Comparison of ENCODE assay signal across 12 cellular contexts in the genomic region with DNA sequence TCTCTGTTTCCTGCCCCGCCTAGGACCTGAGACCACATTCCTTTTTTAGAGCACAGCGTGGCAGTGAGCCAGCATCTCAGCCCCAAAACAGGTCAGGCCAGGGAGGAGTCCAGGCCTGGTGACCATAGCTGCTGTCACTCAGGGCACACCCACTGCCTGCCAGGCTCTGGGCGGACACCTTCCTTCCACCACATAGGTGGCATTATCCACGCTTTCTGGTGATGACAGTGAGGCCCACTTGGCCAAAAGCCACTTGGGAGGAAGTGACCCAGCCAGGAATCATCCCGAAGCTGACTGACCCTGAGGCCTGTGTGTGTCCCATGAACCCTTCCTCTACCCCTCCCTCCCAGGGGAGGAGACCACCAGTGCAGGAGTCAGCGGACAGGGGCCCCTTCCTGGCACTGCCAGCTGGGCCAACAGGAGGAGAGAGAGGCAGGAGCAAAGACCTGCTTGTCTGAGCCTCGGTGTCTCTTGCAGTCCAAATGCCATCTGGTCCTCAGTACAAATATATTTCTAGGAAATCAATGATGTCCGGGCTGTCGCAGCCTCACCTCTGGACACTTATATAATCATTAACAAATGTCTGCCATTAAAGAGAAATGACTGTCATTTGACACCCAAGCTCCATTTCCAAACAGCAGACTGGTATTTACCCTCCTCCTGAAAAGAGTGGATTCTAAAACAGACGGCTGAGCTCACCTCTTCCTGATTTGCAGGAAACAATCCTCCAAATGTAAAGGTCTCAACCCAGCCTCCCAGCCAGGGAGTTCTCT.
DNase-seq lines count a peak whose midpoint lies in the region; ATAC-seq and TF ChIP-seq lines count a peak whose summit lies in the region.
"Had no signal": no experiment of that assay in that cellular context is flagged by ENCODE, and none has a peak within 500 bp of the region (broad histone marks: within the 10 kb centered on the region; RNA-seq: fewer than 3 reads in every experiment).

No MANE protein-coding gene starts in this region.

- H3K36me3 ChIP-seq in endocrine pancreas (ENCODE audit: control insufficient read depth, insufficient read depth, low read length) = no peaks in the 10 kb centered on the region
- H3K36me3 ChIP-seq: tibial nerve had no signal

- peak overlapping the region; percentile 26 for H3K4me3 ChIP-seq in endocrine pancreas (ENCODE audit: control insufficient read depth, insufficient read depth, low read length)
- H3K4me3 ChIP-seq: tibial nerve had no signal

- peak; percentile 92 for DNase-seq in DMS53 treated with DMSO at 0.1 percent for 48 hours (lab: John Stamatoyannopoulos, UW; ENCODE audit: unreplicated experiment)
- DNase-seq in NCI-H748 treated with DMSO at 0.1 percent for 48 hours (lab: John Stamatoyannopoulos, UW) = peak; percentile 34
- no peak for DNase-seq in mesothelial cell of epicardium (ENCODE audit: low spot score in 2 of 2, unreplicated experiment in 2 of 2)
- DNase-seq in putamen (ENCODE audit: low spot score) = no peak
- no peak for DNase-seq in stimulated activated CD4-positive, alpha-beta T cell treated with anti-CD3 and anti-CD28 coated beads, Interleukin-15, amount 100 ng/mL, for 24 hours
- DNase-seq: activated CD4-positive, alpha-beta T cell treated with anti-CD3 and anti-CD28 coated beads for 1 hour; HFFc6; stimulated activated CD4-positive, alpha-beta T cell treated with anti-CD3 and anti-CD28 coated beads, Interleukin-2, amount 100 ng/mL, for 48 hours had no signal

- ATAC-seq in HG02588 (IDR thresholded peaks at IDR 0.05; ENCODE audit: unreplicated experiment) (no peak), GM18909 (IDR thresholded peaks at IDR 0.05; ENCODE audit: poor library complexity, unreplicated experiment) (no peak)

- peaks cover 10% of the 10 kb centered on the region for H3K4me1 Mint-ChIP-seq in mesothelial cell of epicardium

- H3K9me3 ChIP-seq in endocrine pancreas (ENCODE audit: control insufficient read depth, low read length) = no peaks in the 10 kb centered on the region
- H3K9me3 ChIP-seq: tibial nerve had no signal

- H3K4me3 Mint-ChIP-seq in mesothelial cell of epicardium = no peak overlapping the region
- H3K4me3 Mint-ChIP-seq: HFFc6 had no signal

- peaks cover 2% of the 10 kb centered on the region for H3K27me3 Mint-ChIP-seq in mesothelial cell of epicardium (ENCODE audit: low read depth)

- no peaks in the 10 kb centered on the region for H3K27me3 ChIP-seq in endocrine pancreas (ENCODE audit: control insufficient read depth, insufficient read depth, low read length)
- H3K27me3 ChIP-seq: tibial nerve had no signal

- H3K27ac Mint-ChIP-seq in mesothelial cell of epicardium = peak overlapping the region; percentile 30
- H3K27ac Mint-ChIP-seq: HFFc6 had no signal

- TF ChIP-seq CTCF in mesothelial cell of epicardium (IDR thresholded peaks at IDR 0.05; ENCODE audit: unreplicated experiment) = no peak

- peaks cover 3% of the 10 kb centered on the region for H3K9me3 Mint-ChIP-seq in mesothelial cell of epicardium
- H3K9me3 Mint-ChIP-seq: HFFc6 had no signal

- no peaks in the 10 kb centered on the region for H3K36me3 Mint-ChIP-seq in mesothelial cell of epicardium

- H3K9ac ChIP-seq in endocrine pancreas (ENCODE audit: control insufficient read depth, insufficient read depth, low read length) = no peak overlapping the region

- no peaks in the 10 kb centered on the region for H3K4me1 ChIP-seq in endocrine pancreas (ENCODE audit: control insufficient read depth, insufficient read depth, low read length)
- H3K4me1 ChIP-seq: tibial nerve had no signal

Comparison
In these comparisons a context has a peak if more than half of its experiments do, and no peak if none do; other contexts are left out.
1. DNase-seq: peak in DMS53 treated with DMSO at 0.1 percent for 48 hours (single experiment) and NCI-H748 treated with DMSO at 0.1 percent for 48 hours (single experiment); none in mesothelial cell of epicardium (0 of 2), putamen (single experiment) and stimulated activated CD4-positive, alpha-beta T cell treated with anti-CD3 and anti-CD28 coated beads, Interleukin-15, amount 100 ng/mL, for 24 hours (single experiment).